ENCODE assay signal across 8 cellular contexts in the genomic region with DNA sequence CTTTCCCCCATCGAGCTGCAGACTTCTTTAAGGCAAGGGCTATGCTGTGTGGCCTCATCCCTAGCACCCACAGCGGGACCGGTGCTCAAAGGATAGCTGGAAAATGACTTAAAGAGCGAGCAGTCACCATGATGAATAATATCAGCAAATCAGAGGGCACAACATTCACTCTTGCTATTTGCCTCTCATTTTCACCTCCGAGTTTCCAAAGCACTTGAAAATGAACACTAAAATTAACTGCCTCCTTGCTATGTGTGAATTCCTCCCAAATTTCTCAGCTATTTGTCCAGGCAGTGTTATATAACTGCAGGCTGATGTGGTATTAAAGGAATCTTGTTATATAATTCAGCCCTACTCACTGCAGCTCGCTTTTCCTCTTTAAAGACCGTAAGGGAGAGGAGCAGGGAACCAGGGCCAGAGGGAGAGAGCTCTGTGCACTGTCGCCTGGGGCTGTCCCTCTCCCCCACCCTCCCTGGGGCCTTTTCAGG. TPM values are rescaled to one million over a fixed set of nuclear protein-coding genes. Genes with fewer than 3 reads are reported as not detected.
DNase-seq lines count a peak whose midpoint lies in the region; ATAC-seq and TF ChIP-seq lines count a peak whose summit lies in the region.

No MANE protein-coding gene starts in this region.

- intact Hi-C loops in colonic mucosa (cut with DNase I): no loop called here
- intact Hi-C loops in upper lobe of right lung (cut with DNase I): no loop called here

- H3K4me3 ChIP-seq in colonic mucosa (peak overlapping the region; percentile 48), mucosa of rectum (ENCODE audit: low read length in 2 of 2) (peak overlapping the region; percentile 46 to 58), upper lobe of right lung (peak overlapping the region; percentile 52)

- peak overlapping the region; percentile 68 for H3K4me3 Mint-ChIP-seq in activated T-cell treated with anti-CD3 and anti-CD28 coated beads, Interleukin-2, amount 50 U/mL, for 4 hours

- H3K9me3 ChIP-seq in colonic mucosa (no peaks in the 10 kb centered on the region), mucosa of rectum (ENCODE audit: control insufficient read depth in 2 of 2, low read length in 2 of 2) (no peaks in the 10 kb centered on the region), upper lobe of right lung (no peaks in the 10 kb centered on the region)

- ATAC-seq in activated T-cell treated with anti-CD3 and anti-CD28 coated beads, Interleukin-2, amount 50 U/mL, for 4 hours: peak in 1 of 2 donors; percentile 5
- peak; percentile 54 for ATAC-seq in upper lobe of right lung

- H3K4me1 ChIP-seq in colonic mucosa: peaks cover 5% of the 10 kb centered on the region
- H3K4me1 ChIP-seq in mucosa of rectum (ENCODE audit: control insufficient read depth in 2 of 2, insufficient read depth in 2 of 2, low read length in 2 of 2): peaks cover 2 to 6% of the 10 kb centered on the region in 2 donors
- H3K4me1 ChIP-seq in upper lobe of right lung: peaks cover 17% of the 10 kb centered on the region

- peaks cover 40% of the 10 kb centered on the region for H3K27me3 ChIP-seq in colonic mucosa
- peaks cover 36 to 45% of the 10 kb centered on the region in 2 donors for H3K27me3 ChIP-seq in mucosa of rectum (ENCODE audit: control insufficient read depth in 2 of 2, insufficient read depth in 2 of 2, low read length in 2 of 2)
- peaks cover 49% of the 10 kb centered on the region for H3K27me3 ChIP-seq in upper lobe of right lung

- no peaks in the 10 kb centered on the region for H3K9me3 Mint-ChIP-seq in activated T-cell treated with anti-CD3 and anti-CD28 coated beads, Interleukin-2, amount 50 U/mL, for 4 hours

- peak overlapping the region in 1 of 2 donors; percentile 51 for H3K9ac ChIP-seq in colonic mucosa (ENCODE audit: low read depth in 2 of 2, low read length in 2 of 2)
- no peak overlapping the region for H3K9ac ChIP-seq in mucosa of rectum (ENCODE audit: low read depth in 1 of 2, low read length in 2 of 2)

- H3K27ac ChIP-seq in colonic mucosa: peak overlapping the region; percentile 57
- peak overlapping the region; percentile 63 to 71 for H3K27ac ChIP-seq in mucosa of rectum (ENCODE audit: low read depth in 2 of 2, low read length in 2 of 2)
- H3K27ac ChIP-seq in upper lobe of right lung: peak overlapping the region; percentile 56

- H3K36me3 ChIP-seq in colonic mucosa (no peaks in the 10 kb centered on the region), mucosa of rectum (ENCODE audit: control insufficient read depth in 2 of 2, insufficient read depth in 2 of 2, low read length in 2 of 2) (no peaks in the 10 kb centered on the region), upper lobe of right lung (no peaks in the 10 kb centered on the region)

- H3K27me3 Mint-ChIP-seq in activated T-cell treated with anti-CD3 and anti-CD28 coated beads, Interleukin-2, amount 50 U/mL, for 4 hours (ENCODE audit: low read depth): peaks cover 78% of the 10 kb centered on the region

- no peaks in the 10 kb centered on the region for H3K36me3 Mint-ChIP-seq in activated T-cell treated with anti-CD3 and anti-CD28 coated beads, Interleukin-2, amount 50 U/mL, for 4 hours (ENCODE audit: insufficient read depth)

- peaks cover 12% of the 10 kb centered on the region for H3K4me1 Mint-ChIP-seq in activated T-cell treated with anti-CD3 and anti-CD28 coated beads, Interleukin-2, amount 50 U/mL, for 4 hours (ENCODE audit: low read depth)

- TF ChIP-seq CTCF in colonic mucosa (IDR thresholded peaks at IDR 0.05) (no peak), upper lobe of right lung (IDR thresholded peaks at IDR 0.05) (no peak)

- DNase-seq in activated T-cell treated with anti-CD3 and anti-CD28 coated beads, Interleukin-2, amount 50 U/mL, for 4 hours: no peak
- no peak for DNase-seq in activated T-cell treated with anti-CD3 and anti-CD28 coated beads for 4 hours
- no peak for DNase-seq in colonic mucosa
- DNase-seq in upper lobe of right lung: no peak
- no peak for DNase-seq in NOMO-1 (lab: John Stamatoyannopoulos, UW; ENCODE audit: unreplicated experiment in 2 of 2)
- no peak for DNase-seq in stimulated activated CD4-positive, alpha-beta T cell treated with anti-CD3 and anti-CD28 coated beads, Interleukin-12 subunit alpha, Interleukin-12 subunit beta, amount 100 ng/mL, for 4 hours
- no peak for DNase-seq in central memory CD4-positive, alpha-beta T cell

RNA-seq across cellular contexts. Expression of a gene that starts 1.5 kb away (rescaled TPM):
- total RNA-seq in activated T-cell treated with anti-CD3 and anti-CD28 coated beads, Interleukin-2, amount 50 U/mL, for 4 hours: under 1 TPM in 1 of 3 donors, not detected in 2; 0.08 TPM
- total RNA-seq in colonic mucosa: 1 to 10 TPM in 1 of 2 donors, under 1 TPM in 1; 0.52 to 2.5 TPM
- total RNA-seq in upper lobe of right lung: 4.5 TPM

RNA-seq across cellular contexts. Expression of a gene that starts 35.4 kb away (rescaled TPM):
- 10 to 100 TPM in 1 of 3 donors, 1 to 10 TPM in 2; 5.2 to 10.2 (median 5.7) TPM for total RNA-seq in activated T-cell treated with anti-CD3 and anti-CD28 coated beads, Interleukin-2, amount 50 U/mL, for 4 hours
- total RNA-seq in colonic mucosa: 10 to 100 TPM in 1 of 2 donors, 1 to 10 TPM in 1; 6.6 to 11.2 TPM
- 45.6 TPM for total RNA-seq in upper lobe of right lung

RNA-seq across cellular contexts. Expression of a gene that starts 43.8 kb away (rescaled TPM):
- total RNA-seq in activated T-cell treated with anti-CD3 and anti-CD28 coated beads, Interleukin-2, amount 50 U/mL, for 4 hours: 10 to 100 TPM; 40.9 to 54.9 (median 51.6) TPM
- total RNA-seq in colonic mucosa (100 to 1,000 TPM in 1 of 2 donors, 10 to 100 TPM in 1; 54.3 to 216 TPM), upper lobe of right lung (2.3 TPM)

Comparison
In these comparisons a context has a peak if more than half of its experiments do, and no peak if none do; other contexts are left out.
1. RNA of a gene that starts 43.8 kb away (total RNA-seq): 54.3 to 216 TPM in colonic mucosa and 40.9 to 54.9 TPM in activated T-cell treated with anti-CD3 and anti-CD28 coated beads, Interleukin-2, amount 50 U/mL, for 4 hours; 2.3 TPM in upper lobe of right lung (single experiment); every median in the first group is over 10 times any median in the second.
2. Peak in every context shown above with its lines, with median percentiles within 50 percentile points of each other: H3K27ac ChIP-seq and H3K4me3 ChIP-seq.